1 cellular context compared by ENCODE assay signal in genomic region chr1:224433671-224434446, GRCh38.
TF ChIP-seq lines count a peak whose summit lies in the region.

No MANE protein-coding gene starts in this region.

TF ChIP-seq in SK-N-SH treated with all-trans-retinoic acid at 6 μM for 48 hours, 23 proteins besides CTCF, POLR2A, EP300 and RAD21 (continued from another document):
- TF ChIP-seq BACH2 (CRISPR knock-in tag; IDR thresholded peaks at IDR 0.05; ENCODE audit: borderline replicate concordance) (no peak), ZNF8 (CRISPR knock-in tag; IDR thresholded peaks at IDR 0.05) (no peak), ESRRG (CRISPR knock-in tag; IDR thresholded peaks at IDR 0.05) (no peak), GLIS3 (CRISPR knock-in tag; IDR thresholded peaks at IDR 0.05) (no peak)
TF ChIP-seq in SK-N-SH treated with all-trans-retinoic acid at 6 μM for 48 hours: peak in this region for 0.
